In the genomic region with DNA sequence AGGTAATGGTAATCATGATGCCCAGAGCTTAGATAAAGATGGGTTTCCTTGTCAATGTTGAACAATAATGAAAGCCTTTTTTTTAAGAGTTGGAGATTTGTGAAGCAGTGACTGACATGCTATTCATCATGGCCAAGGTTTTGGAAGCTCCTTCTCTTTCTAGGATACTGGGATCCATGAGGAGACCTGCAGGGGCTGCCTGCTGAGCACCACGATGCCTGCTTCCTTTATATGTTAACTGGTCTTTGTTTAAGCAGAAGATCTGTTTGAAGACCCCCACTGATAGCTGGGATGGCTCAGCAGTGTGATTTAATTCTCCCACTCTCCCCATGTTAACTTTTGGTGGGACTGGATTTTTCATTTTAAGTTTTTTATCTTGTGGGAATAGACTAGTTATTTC, we compare ENCODE assay signal across 17 cellular contexts. TPM values are rescaled to one million over a fixed set of nuclear protein-coding genes. Genes with fewer than 3 reads are reported as not detected.
DNase-seq lines count a peak whose midpoint lies in the region; ATAC-seq and TF ChIP-seq lines count a peak whose summit lies in the region.
"Had no signal": no experiment of that assay in that cellular context is flagged by ENCODE, and none has a peak within 500 bp of the region (broad histone marks: within the 10 kb centered on the region; RNA-seq: fewer than 3 reads in every experiment).

No MANE protein-coding gene starts in this region.

- no peak for TF ChIP-seq CTCF in GM23338 (conservative IDR thresholded peaks at IDR 0.05; ENCODE audit: low read depth in 2 of 2)
- TF ChIP-seq CTCF in coronary artery (IDR thresholded peaks at IDR 0.05), result no peak
- no peak for TF ChIP-seq CTCF in osteocyte (IDR thresholded peaks at IDR 0.05)

- H3K27ac Mint-ChIP-seq in GM23338, result no peak overlapping the region
- H3K27ac Mint-ChIP-seq in osteocyte (ENCODE audit: unreplicated experiment), result no peak overlapping the region
- H3K27ac Mint-ChIP-seq: CD8-positive, alpha-beta memory T cell had no signal

- H3F3A ChIP-seq in GM23338 (replicated peaks; ENCODE audit: low read depth), result no peaks in the 10 kb centered on the region

- DNase-seq in GM23338 (ENCODE audit: low spot score) (no peak), coronary artery (ENCODE audit: low spot score) (peak; percentile 3), iPS-NIHi11 (ENCODE audit: low spot score) (peak; percentile 44), osteocyte (ENCODE audit: extremely low spot score, unreplicated experiment) (peak; percentile 36)
- DNase-seq in effector CD8-positive, alpha-beta T cell (lab: John Stamatoyannopoulos, UW), result no peak
- DNase-seq in activated CD4-positive, alpha-beta T cell treated with anti-CD3 and anti-CD28 coated beads, Interleukin-2, amount 50 U/mL, for 48 hours, result no peak
- DNase-seq: 8988T; AML-193; Caco-2; CD8-positive, alpha-beta memory T cell; DMS53; GF-D8; GM23248; IMR-90 had no signal

- 0 out of 2 replicates have a peak, but pooled peaks cover 3% of the 10 kb centered on the region for H3K9me2 ChIP-seq in GM23338 (ENCODE audit: insufficient read depth)

- no peaks in the 10 kb centered on the region for H3K36me3 ChIP-seq in GM23338 (ENCODE audit: insufficient read depth)
- H3K36me3 ChIP-seq: BLaER1, HAP-1 had no signal

- H3K27ac ChIP-seq in GM23338 (ENCODE audit: low read depth) (no peak overlapping the region), coronary artery (no peak overlapping the region)
- H3K27ac ChIP-seq: BLaER1, GM23248 had no signal

- no peak overlapping the region for H2AFZ ChIP-seq in GM23338
- H2AFZ ChIP-seq: GM23248 had no signal

- peak overlapping the region; percentile 74 for H3K4me2 ChIP-seq in GM23338
- H3K4me2 ChIP-seq: BLaER1 had no signal

- H3K4me3 ChIP-seq in GM23338 (peak overlapping the region; percentile 9; the same call in 1 of the 2 replicates), coronary artery (no peak overlapping the region)
- H3K4me3 ChIP-seq: BLaER1, GM23248, HAP-1 had no signal

- H3K9me3 Mint-ChIP-seq in GM23338, result no peaks in the 10 kb centered on the region
- H3K9me3 Mint-ChIP-seq in osteocyte (ENCODE audit: unreplicated experiment), result no peaks in the 10 kb centered on the region
- H3K9me3 Mint-ChIP-seq: CD8-positive, alpha-beta memory T cell had no signal

- ATAC-seq in GM23338 (peak; percentile 62), HG02571 (IDR thresholded peaks at IDR 0.05; ENCODE audit: unreplicated experiment) (no peak)

- H4K20me1 ChIP-seq in GM23338 (replicated peaks; ENCODE audit: insufficient read depth), result no peaks in the 10 kb centered on the region
- H4K20me1 ChIP-seq: BLaER1 had no signal

- H3K4me1 Mint-ChIP-seq in GM23338, result peaks cover 35% of the 10 kb centered on the region
- H3K4me1 Mint-ChIP-seq in osteocyte (ENCODE audit: unreplicated experiment), result no peaks in the 10 kb centered on the region
- H3K4me1 Mint-ChIP-seq: CD8-positive, alpha-beta memory T cell had no signal

- H3K27me3 ChIP-seq in GM23338 (ENCODE audit: insufficient read depth), result 0 out of 2 replicates have a peak, but pooled peaks cover 4% of the 10 kb centered on the region
- H3K27me3 ChIP-seq: BLaER1 had no signal

- peaks cover 23% of the 10 kb centered on the region for H3K4me1 ChIP-seq in GM23338 (ENCODE audit: insufficient read depth)
- H3K4me1 ChIP-seq: BLaER1, Caco-2, HAP-1 had no signal

- H3K4me3 Mint-ChIP-seq in GM23338 (peak overlapping the region; percentile 12; the same call in 1 of the 3 replicates), osteocyte (ENCODE audit: unreplicated experiment) (no peak overlapping the region)
- H3K4me3 Mint-ChIP-seq: CD8-positive, alpha-beta memory T cell had no signal

- H3K36me3 Mint-ChIP-seq in GM23338 (ENCODE audit: low read depth), result peaks cover 8% of the 10 kb centered on the region; the same call in 2 of the 3 replicates
- H3K36me3 Mint-ChIP-seq in osteocyte (ENCODE audit: unreplicated experiment), result no peaks in the 10 kb centered on the region
- H3K36me3 Mint-ChIP-seq: CD8-positive, alpha-beta memory T cell had no signal

- peaks cover 19% of the 10 kb centered on the region for H3K27me3 Mint-ChIP-seq in GM23338 (ENCODE audit: insufficient read depth, low read depth, poor library complexity)
- H3K27me3 Mint-ChIP-seq in osteocyte (ENCODE audit: unreplicated experiment), result no peaks in the 10 kb centered on the region

- H3K79me2 ChIP-seq in GM23338 (replicated peaks; ENCODE audit: insufficient read depth), result no peaks in the 10 kb centered on the region

TF ChIP-seq in GM23338, 12 proteins besides CTCF, POLR2A, EP300 and RAD21:
- TF ChIP-seq POLR2AphosphoS5 (IDR thresholded peaks at IDR 0.05; ENCODE audit: low read depth) (no peak), JUNB (IDR thresholded peaks at IDR 0.05; ENCODE audit: unreplicated experiment) (no peak)
- TF ChIP-seq, protein P1, sequence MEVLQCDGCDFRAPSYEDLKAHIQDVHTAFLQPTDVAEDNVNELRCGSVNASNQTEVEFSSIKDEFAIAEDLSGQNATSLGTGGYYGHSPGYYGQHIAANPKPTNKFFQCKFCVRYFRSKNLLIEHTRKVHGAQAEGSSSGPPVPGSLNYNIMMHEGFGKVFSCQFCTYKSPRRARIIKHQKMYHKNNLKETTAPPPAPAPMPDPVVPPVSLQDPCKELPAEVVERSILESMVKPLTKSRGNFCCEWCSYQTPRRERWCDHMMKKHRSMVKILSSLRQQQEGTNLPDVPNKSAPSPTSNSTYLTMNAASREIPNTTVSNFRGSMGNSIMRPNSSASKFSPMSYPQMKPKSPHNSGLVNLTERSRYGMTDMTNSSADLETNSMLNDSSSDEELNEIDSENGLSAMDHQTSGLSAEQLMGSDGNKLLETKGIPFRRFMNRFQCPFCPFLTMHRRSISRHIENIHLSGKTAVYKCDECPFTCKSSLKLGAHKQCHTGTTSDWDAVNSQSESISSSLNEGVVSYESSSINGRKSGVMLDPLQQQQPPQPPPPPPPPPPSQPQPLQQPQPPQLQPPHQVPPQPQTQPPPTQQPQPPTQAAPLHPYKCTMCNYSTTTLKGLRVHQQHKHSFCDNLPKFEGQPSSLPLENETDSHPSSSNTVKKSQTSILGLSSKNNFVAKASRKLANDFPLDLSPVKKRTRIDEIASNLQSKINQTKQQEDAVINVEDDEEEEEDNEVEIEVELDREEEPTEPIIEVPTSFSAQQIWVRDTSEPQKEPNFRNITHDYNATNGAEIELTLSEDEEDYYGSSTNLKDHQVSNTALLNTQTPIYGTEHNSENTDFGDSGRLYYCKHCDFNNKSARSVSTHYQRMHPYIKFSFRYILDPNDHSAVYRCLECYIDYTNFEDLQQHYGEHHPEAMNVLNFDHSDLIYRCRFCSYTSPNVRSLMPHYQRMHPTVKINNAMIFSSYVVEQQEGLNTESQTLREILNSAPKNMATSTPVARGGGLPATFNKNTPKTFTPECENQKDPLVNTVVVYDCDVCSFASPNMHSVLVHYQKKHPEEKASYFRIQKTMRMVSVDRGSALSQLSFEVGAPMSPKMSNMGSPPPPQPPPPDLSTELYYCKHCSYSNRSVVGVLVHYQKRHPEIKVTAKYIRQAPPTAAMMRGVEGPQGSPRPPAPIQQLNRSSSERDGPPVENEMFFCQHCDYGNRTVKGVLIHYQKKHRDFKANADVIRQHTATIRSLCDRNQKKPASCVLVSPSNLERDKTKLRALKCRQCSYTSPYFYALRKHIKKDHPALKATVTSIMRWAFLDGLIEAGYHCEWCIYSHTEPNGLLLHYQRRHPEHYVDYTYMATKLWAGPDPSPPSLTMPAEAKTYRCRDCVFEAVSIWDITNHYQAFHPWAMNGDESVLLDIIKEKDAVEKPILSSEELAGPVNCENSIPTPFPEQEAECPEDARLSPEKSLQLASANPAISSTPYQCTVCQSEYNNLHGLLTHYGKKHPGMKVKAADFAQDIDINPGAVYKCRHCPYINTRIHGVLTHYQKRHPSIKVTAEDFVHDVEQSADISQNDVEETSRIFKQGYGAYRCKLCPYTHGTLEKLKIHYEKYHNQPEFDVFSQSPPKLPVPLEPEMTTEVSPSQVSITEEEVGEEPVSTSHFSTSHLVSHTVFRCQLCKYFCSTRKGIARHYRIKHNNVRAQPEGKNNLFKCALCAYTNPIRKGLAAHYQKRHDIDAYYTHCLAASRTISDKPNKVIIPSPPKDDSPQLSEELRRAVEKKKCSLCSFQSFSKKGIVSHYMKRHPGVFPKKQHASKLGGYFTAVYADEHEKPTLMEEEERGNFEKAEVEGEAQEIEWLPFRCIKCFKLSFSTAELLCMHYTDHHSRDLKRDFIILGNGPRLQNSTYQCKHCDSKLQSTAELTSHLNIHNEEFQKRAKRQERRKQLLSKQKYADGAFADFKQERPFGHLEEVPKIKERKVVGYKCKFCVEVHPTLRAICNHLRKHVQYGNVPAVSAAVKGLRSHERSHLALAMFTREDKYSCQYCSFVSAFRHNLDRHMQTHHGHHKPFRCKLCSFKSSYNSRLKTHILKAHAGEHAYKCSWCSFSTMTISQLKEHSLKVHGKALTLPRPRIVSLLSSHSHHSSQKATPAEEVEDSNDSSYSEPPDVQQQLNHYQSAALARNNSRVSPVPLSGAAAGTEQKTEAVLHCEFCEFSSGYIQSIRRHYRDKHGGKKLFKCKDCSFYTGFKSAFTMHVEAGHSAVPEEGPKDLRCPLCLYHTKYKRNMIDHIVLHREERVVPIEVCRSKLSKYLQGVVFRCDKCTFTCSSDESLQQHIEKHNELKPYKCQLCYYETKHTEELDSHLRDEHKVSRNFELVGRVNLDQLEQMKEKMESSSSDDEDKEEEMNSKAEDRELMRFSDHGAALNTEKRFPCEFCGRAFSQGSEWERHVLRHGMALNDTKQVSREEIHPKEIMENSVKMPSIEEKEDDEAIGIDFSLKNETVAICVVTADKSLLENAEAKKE (CRISPR knock-in tag; IDR thresholded peaks at IDR 0.05), result peak; percentile 92

RNA-seq across cellular contexts. Expression of a gene that starts 15.8 kb away (rescaled TPM):
- total RNA-seq in GM23338 (2014; rRNA removed; shearing (Covaris generic)), result 18.0 and 18.5 TPM in 2 replicates
- 112 and 113 TPM in 2 replicates for polyA plus RNA-seq in GM23338 (2016; fragmentation: Nextera tagmentation; extraction: Ambion mirVana)
- total RNA-seq in osteocyte, result 6.4 and 7.3 TPM in 2 replicates
- total RNA-seq: CD8-positive, alpha-beta memory T cell; GM23248 had no signal
- polyA plus RNA-seq: CD8-positive, alpha-beta memory T cell had no signal

RNA-seq across cellular contexts. Expression of a gene that starts 47.4 kb away (rescaled TPM):
- not detected in 2 replicates for total RNA-seq in GM23338 (2014; rRNA removed; shearing (Covaris generic))
- not detected in 2 replicates for polyA plus RNA-seq in GM23338 (2016; fragmentation: Nextera tagmentation; extraction: Ambion mirVana)
- not detected in 2 replicates for total RNA-seq in osteocyte
- total RNA-seq: CD8-positive, alpha-beta memory T cell; GM23248; IMR-90 had no signal
- polyA plus RNA-seq: CD8-positive, alpha-beta memory T cell; GM23248; IMR-90 had no signal

Comparison
In these comparisons a context has a peak if more than half of its experiments do, and no peak if none do; other contexts are left out.
1. DNase-seq: peak in coronary artery (single experiment), iPS-NIHi11 (single experiment) and osteocyte (single experiment); none in GM23338 (single experiment), effector CD8-positive, alpha-beta T cell (single experiment) and activated CD4-positive, alpha-beta T cell treated with anti-CD3 and anti-CD28 coated beads, Interleukin-2, amount 50 U/mL, for 48 hours (0 of 2).